1 cellular context compared by ENCODE assay signal in genomic region chr1:27665016-27665651, GRCh38.
TF ChIP-seq lines count a peak whose summit lies in the region.

No MANE protein-coding gene starts in this region.

TF ChIP-seq in K562, 482 proteins besides CTCF, POLR2A, EP300 and RAD21:
- TF ChIP-seq, protein P1, sequence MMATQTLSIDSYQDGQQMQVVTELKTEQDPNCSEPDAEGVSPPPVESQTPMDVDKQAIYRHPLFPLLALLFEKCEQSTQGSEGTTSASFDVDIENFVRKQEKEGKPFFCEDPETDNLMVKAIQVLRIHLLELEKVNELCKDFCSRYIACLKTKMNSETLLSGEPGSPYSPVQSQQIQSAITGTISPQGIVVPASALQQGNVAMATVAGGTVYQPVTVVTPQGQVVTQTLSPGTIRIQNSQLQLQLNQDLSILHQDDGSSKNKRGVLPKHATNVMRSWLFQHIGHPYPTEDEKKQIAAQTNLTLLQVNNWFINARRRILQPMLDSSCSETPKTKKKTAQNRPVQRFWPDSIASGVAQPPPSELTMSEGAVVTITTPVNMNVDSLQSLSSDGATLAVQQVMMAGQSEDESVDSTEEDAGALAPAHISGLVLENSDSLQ (IDR thresholded peaks at IDR 0.05): peak; percentile 11; the same call in 1 of the 2 replicates
- TF ChIP-seq PBX2 (CRISPR knock-in tag; IDR thresholded peaks at IDR 0.05; ENCODE audit: low read depth) (no peak), PBX2 (tag; conservative IDR thresholded peaks at IDR 0.05; ENCODE audit: low read depth) (peak; percentile 38; the same call in 1 of the 2 replicates), ZNF224 (CRISPR knock-in tag; IDR thresholded peaks at IDR 0.05) (no peak), MEIS2 (IDR thresholded peaks at IDR 0.05; ENCODE audit: partially characterized antibody) (peak; percentile 74)
TF ChIP-seq in K562: peak in this region for 3.
